Comparison of ENCODE assay signal across 9 cellular contexts in the genomic region with DNA sequence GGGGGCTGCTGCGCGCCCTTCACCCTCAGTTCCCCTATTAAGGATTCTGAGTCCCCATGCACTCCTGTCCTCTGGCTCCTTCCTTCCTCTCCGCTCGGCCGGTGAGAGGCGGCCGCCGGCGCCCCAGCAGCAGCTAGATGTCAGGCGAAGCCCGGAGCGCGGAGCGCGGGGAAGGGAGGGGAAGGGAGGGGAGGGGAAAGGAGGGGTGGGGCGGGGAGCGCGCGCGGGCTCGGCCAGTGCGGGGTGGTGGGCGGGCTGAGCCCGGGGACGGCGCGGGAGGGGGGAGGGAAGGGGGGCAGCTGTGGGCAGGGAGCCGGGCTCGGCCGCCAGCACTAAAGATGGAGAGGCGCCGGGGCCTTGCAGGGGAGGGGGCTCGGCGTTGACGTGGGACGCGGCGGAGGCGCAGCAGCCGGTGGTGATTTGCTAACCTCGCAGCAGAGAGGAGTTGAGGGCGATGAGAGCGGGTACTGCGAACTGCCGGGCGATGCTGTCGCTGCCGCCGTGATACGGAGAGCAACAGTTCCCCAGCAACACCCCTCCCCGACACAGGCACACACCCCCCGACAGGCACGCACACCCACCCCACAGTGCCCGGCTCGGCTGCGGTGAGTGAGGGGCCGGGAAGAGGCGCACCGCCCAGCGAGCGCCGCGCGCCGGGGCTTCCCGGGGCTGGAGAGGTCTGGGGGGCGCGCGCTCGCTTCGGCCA. TPM values are rescaled to one million over a fixed set of nuclear protein-coding genes. Genes with fewer than 3 reads are reported as not detected.
DNase-seq lines count a peak whose midpoint lies in the region; ATAC-seq lines count a peak whose summit lies in the region.
"Had no signal": no experiment of that assay in that cellular context is flagged by ENCODE, and none has a peak within 500 bp of the region (broad histone marks: within the 10 kb centered on the region; RNA-seq: fewer than 3 reads in every experiment).

A gene with protein sequence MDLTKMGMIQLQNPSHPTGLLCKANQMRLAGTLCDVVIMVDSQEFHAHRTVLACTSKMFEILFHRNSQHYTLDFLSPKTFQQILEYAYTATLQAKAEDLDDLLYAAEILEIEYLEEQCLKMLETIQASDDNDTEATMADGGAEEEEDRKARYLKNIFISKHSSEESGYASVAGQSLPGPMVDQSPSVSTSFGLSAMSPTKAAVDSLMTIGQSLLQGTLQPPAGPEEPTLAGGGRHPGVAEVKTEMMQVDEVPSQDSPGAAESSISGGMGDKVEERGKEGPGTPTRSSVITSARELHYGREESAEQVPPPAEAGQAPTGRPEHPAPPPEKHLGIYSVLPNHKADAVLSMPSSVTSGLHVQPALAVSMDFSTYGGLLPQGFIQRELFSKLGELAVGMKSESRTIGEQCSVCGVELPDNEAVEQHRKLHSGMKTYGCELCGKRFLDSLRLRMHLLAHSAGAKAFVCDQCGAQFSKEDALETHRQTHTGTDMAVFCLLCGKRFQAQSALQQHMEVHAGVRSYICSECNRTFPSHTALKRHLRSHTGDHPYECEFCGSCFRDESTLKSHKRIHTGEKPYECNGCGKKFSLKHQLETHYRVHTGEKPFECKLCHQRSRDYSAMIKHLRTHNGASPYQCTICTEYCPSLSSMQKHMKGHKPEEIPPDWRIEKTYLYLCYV (plus strand): TSS at position 434 of the 706 bp plus-strand sequence. CDS start 3,590 bp downstream, outside the sequence.

- H3K4me2 ChIP-seq in mesendoderm (ENCODE audit: low read length): peak within 1 kb of the TSS; percentile 85

- no peaks in the 10 kb centered on the region for H3K79me1 ChIP-seq in mesendoderm (ENCODE audit: low read length)

- no peak within 1 kb of the TSS for H3K23ac ChIP-seq in mesendoderm (ENCODE audit: low read length)

- no peak within 1 kb of the TSS for H3K18ac ChIP-seq in mesendoderm (ENCODE audit: low read length)

- H3K4me3 Mint-ChIP-seq in stimulated activated effector memory CD8-positive, alpha-beta T cell treated with anti-CD3 and anti-CD28 coated beads, Interleukin-12 subunit alpha, Interleukin-12 subunit beta, amount 100 ng/mL, for 72 hours: peak within 1 kb of the TSS; percentile 80

- H2BK15ac ChIP-seq in mesendoderm (replicated peaks; ENCODE audit: low read depth): no peak within 1 kb of the TSS

- peak within 1 kb of the TSS; percentile 74 for H3K27ac Mint-ChIP-seq in stimulated activated effector memory CD8-positive, alpha-beta T cell treated with anti-CD3 and anti-CD28 coated beads, Interleukin-12 subunit alpha, Interleukin-12 subunit beta, amount 100 ng/mL, for 72 hours

- peak within 1 kb of the TSS; percentile 56 for H3K56ac ChIP-seq in mesendoderm (ENCODE audit: low read length)

- no peak within 1 kb of the TSS for H3K4ac ChIP-seq in mesendoderm (ENCODE audit: low read depth, low read length)

- H3K9me3 Mint-ChIP-seq in stimulated activated effector memory CD8-positive, alpha-beta T cell treated with anti-CD3 and anti-CD28 coated beads, Interleukin-12 subunit alpha, Interleukin-12 subunit beta, amount 100 ng/mL, for 72 hours: no peaks in the 10 kb centered on the region

- H3K36me3 ChIP-seq in endocrine pancreas (ENCODE audit: control insufficient read depth, insufficient read depth, low read length): no peaks in the 10 kb centered on the region
- H3K36me3 ChIP-seq in mesendoderm (ENCODE audit: control insufficient read depth, insufficient read depth, low read length): no peaks in the 10 kb centered on the region

- H3K9me3 ChIP-seq in endocrine pancreas (ENCODE audit: control insufficient read depth, low read length): no peaks in the 10 kb centered on the region

- H3K27ac ChIP-seq in mesendoderm (ENCODE audit: low read depth, low read length): no peak within 1 kb of the TSS

- H3K4me3 ChIP-seq in endocrine pancreas (ENCODE audit: control insufficient read depth, insufficient read depth, low read length) (no peak within 1 kb of the TSS), mesendoderm (ENCODE audit: low read length) (peak within 1 kb of the TSS; percentile 23)

- no peak within 1 kb of the TSS for H2BK120ac ChIP-seq in mesendoderm (ENCODE audit: low read depth, low read length)

- H3K9ac ChIP-seq in endocrine pancreas (ENCODE audit: control insufficient read depth, insufficient read depth, low read length): peak within 1 kb of the TSS; percentile 78
- H3K9ac ChIP-seq in mesendoderm (ENCODE audit: low read length): peak within 1 kb of the TSS; percentile 48

- no CpG with 5 or more reads among the region's 71 CpGs for WGBS in mesendoderm (ENCODE audit: extremely low coverage, insufficient coverage, low lambda C conversion rate)

- peaks cover 18% of the 10 kb centered on the region for H3K4me1 Mint-ChIP-seq in stimulated activated effector memory CD8-positive, alpha-beta T cell treated with anti-CD3 and anti-CD28 coated beads, Interleukin-12 subunit alpha, Interleukin-12 subunit beta, amount 100 ng/mL, for 72 hours

- H3K27me3 ChIP-seq in endocrine pancreas (ENCODE audit: control insufficient read depth, insufficient read depth, low read length) (no peaks in the 10 kb centered on the region), mesendoderm (ENCODE audit: insufficient read depth, low read length, poor library complexity) (peaks cover 54% of the 10 kb centered on the region)

- DNase-seq in DMS114 treated with DMSO at 0.1 percent for 48 hours (lab: John Stamatoyannopoulos, UW; ENCODE audit: unreplicated experiment) (peak; percentile 26), NCI-H2196 (lab: John Stamatoyannopoulos, UW; ENCODE audit: unreplicated experiment) (peak; percentile 81), activated T-cell treated with anti-CD3 and anti-CD28 coated beads for 1 hour (ENCODE audit: low read depth) (peak; percentile 51), mesendoderm (peak; percentile 79), middle frontal gyrus (ENCODE audit: extremely low spot score, low spot score) (no peak), amniotic stem cell (lab: John Stamatoyannopoulos, UW) (no peak)
- no peak for DNase-seq in stimulated activated effector memory CD8-positive, alpha-beta T cell treated with anti-CD3 and anti-CD28 coated beads, Interleukin-12 subunit alpha, Interleukin-12 subunit beta, amount 100 ng/mL, for 72 hours (ENCODE audit: low spot score in 2 of 2)

- no peak within 1 kb of the TSS for H4K5ac ChIP-seq in mesendoderm (ENCODE audit: low read length)

- peaks cover 34% of the 10 kb centered on the region for H3K36me3 Mint-ChIP-seq in stimulated activated effector memory CD8-positive, alpha-beta T cell treated with anti-CD3 and anti-CD28 coated beads, Interleukin-12 subunit alpha, Interleukin-12 subunit beta, amount 100 ng/mL, for 72 hours

- no peak within 1 kb of the TSS for H2AK5ac ChIP-seq in mesendoderm (ENCODE audit: low read length)

- ATAC-seq in stimulated activated effector memory CD8-positive, alpha-beta T cell treated with anti-CD3 and anti-CD28 coated beads, Interleukin-12 subunit alpha, Interleukin-12 subunit beta, amount 100 ng/mL, for 72 hours: peak; percentile 71
- ATAC-seq: HCT116 had no signal

- H3K79me2 ChIP-seq in mesendoderm (ENCODE audit: control insufficient read depth, insufficient read depth, low read length): no peaks in the 10 kb centered on the region

- H4K8ac ChIP-seq in mesendoderm (ENCODE audit: low read depth, low read length): no peak within 1 kb of the TSS

- no peaks in the 10 kb centered on the region for H3K4me1 ChIP-seq in endocrine pancreas (ENCODE audit: control insufficient read depth, insufficient read depth, low read length)
- no peaks in the 10 kb centered on the region for H3K4me1 ChIP-seq in mesendoderm (ENCODE audit: control insufficient read depth, low read depth, low read length)

- H2BK5ac ChIP-seq in mesendoderm (ENCODE audit: low read length): no peak within 1 kb of the TSS

RNA-seq across cellular contexts. Expression of the gene that starts here (rescaled TPM):
- polyA plus RNA-seq in mesendoderm (2013, experiment 1 of 2): not detected
- polyA plus RNA-seq in mesendoderm (2013, experiment 2 of 2): 0.03 TPM

Comparison
In these comparisons a context has a peak if more than half of its experiments do, and no peak if none do; other contexts are left out.
1. DNase-seq: peak in DMS114 treated with DMSO at 0.1 percent for 48 hours (single experiment), NCI-H2196 (single experiment), activated T-cell treated with anti-CD3 and anti-CD28 coated beads for 1 hour (single experiment) and mesendoderm (single experiment); none in stimulated activated effector memory CD8-positive, alpha-beta T cell treated with anti-CD3 and anti-CD28 coated beads, Interleukin-12 subunit alpha, Interleukin-12 subunit beta, amount 100 ng/mL, for 72 hours (0 of 2), middle frontal gyrus (single experiment) and amniotic stem cell (single experiment).